Comparison of ENCODE assay signal across 11 cellular contexts in the genomic region with DNA sequence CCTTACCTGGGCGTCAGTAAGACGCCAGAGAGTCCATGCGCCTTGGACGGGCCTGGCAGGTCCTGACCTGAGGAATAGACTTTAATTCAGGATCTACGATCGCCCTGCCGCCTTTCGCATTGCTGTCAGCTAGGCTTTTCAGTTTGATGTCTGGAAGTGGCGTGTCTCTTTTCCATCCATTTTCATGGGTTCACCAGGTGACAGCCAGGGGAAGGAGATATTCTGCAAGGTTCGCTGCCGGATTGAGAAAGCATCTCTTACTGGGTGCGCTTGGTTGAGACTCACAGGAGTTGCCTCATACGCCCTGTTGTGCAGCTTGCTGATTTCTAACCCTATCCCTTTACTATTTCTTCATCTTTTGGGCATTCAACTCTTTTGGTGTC. TPM values are rescaled to one million over a fixed set of nuclear protein-coding genes. Genes with fewer than 3 reads are reported as not detected.
DNase-seq lines count a peak whose midpoint lies in the region; ATAC-seq and TF ChIP-seq lines count a peak whose summit lies in the region.
"Had no signal": no experiment of that assay in that cellular context is flagged by ENCODE, and none has a peak within 500 bp of the region (broad histone marks: within the 10 kb centered on the region; RNA-seq: fewer than 3 reads in every experiment).

No MANE protein-coding gene starts in this region.

- H3K9me3 ChIP-seq in breast epithelium (no peaks in the 10 kb centered on the region), lower lobe of right lung (no peaks in the 10 kb centered on the region), tibial nerve (no peaks in the 10 kb centered on the region)

- TF ChIP-seq EP300 in tibial nerve (IDR thresholded peaks at IDR 0.05): no peak

- TF ChIP-seq CTCF in breast epithelium (IDR thresholded peaks at IDR 0.05) (no peak), lower lobe of right lung (IDR thresholded peaks at IDR 0.05) (no peak), tibial nerve (IDR thresholded peaks at IDR 0.05) (no peak)

- WGBS in tibial nerve, 2 donors: 27 to 35% methylated on average over 11 to 12 of the region's 13 CpGs

- H3K27ac ChIP-seq in breast epithelium (no peak overlapping the region), lower lobe of right lung (no peak overlapping the region), tibial nerve (peak overlapping the region in 3 of 4 donors; percentile 11 to 73 (median 44))

- intact Hi-C loops in breast epithelium (cut with DNase I; ENCODE audit: low total_unique reads): no loop called here
- intact Hi-C loops in lower lobe of right lung (cut with DNase I): no loop called here

- peak in 1 of 2 donors; percentile 37 for ATAC-seq in lower lobe of right lung
- no peak for ATAC-seq in HG03460 (IDR thresholded peaks at IDR 0.05; ENCODE audit: unreplicated experiment)
- ATAC-seq in GM18520 (IDR thresholded peaks at IDR 0.05; ENCODE audit: unreplicated experiment): no peak
- ATAC-seq: natural killer cell had no signal

- H3K4me1 ChIP-seq in breast epithelium: no peaks in the 10 kb centered on the region
- peaks cover 7% of the 10 kb centered on the region for H3K4me1 ChIP-seq in lower lobe of right lung
- H3K4me1 ChIP-seq in tibial nerve: peaks cover 0 to 10% (median 0%) of the 10 kb centered on the region in 4 donors

- DNase-seq in DMS 273 (lab: John Stamatoyannopoulos, UW; ENCODE audit: unreplicated experiment) (peak; percentile 62), DMS 273 treated with DMSO at 0.1 percent for 48 hours (lab: John Stamatoyannopoulos, UW) (no peak), breast epithelium (ENCODE audit: low spot score in 2 of 2) (no peak), lower lobe of right lung (no peak), tibial nerve (ENCODE audit: low spot score in 2 of 2) (no peak), kidney tubule cell (ENCODE audit: low spot score) (no peak)
- DNase-seq: effector memory CD8-positive, alpha-beta T cell; natural killer cell had no signal

- TF ChIP-seq POLR2A in breast epithelium (IDR thresholded peaks at IDR 0.05) (no peak), tibial nerve (IDR thresholded peaks at IDR 0.05) (no peak)

- H3K4me3 ChIP-seq in breast epithelium (peak overlapping the region; percentile 37 to 66 (median 49)), lower lobe of right lung (peak overlapping the region; percentile 48), tibial nerve (peak overlapping the region; percentile 37 to 61 (median 54))

- H3K27me3 ChIP-seq in breast epithelium (peaks cover 0 to 20% of the 10 kb centered on the region in 2 donors), lower lobe of right lung (ENCODE audit: low read depth) (peaks cover 5% of the 10 kb centered on the region), tibial nerve (no peaks in the 10 kb centered on the region)

- H3K36me3 ChIP-seq in breast epithelium (no peaks in the 10 kb centered on the region), lower lobe of right lung (no peaks in the 10 kb centered on the region), tibial nerve (no peaks in the 10 kb centered on the region)

RNA-seq across cellular contexts. Expression of a gene that starts 7.4 kb away (rescaled TPM):
- total RNA-seq in breast epithelium (1 to 10 TPM; 1.0 to 3.9 (median 3.7) TPM), lower lobe of right lung (1.4 TPM), tibial nerve (10 to 100 TPM in 1 of 4 donors, 1 to 10 TPM in 3; 6.1 to 20.1 (median 7.9) TPM)
- total RNA-seq: A172, natural killer cell had no signal

Comparison
In these comparisons a context has a peak if more than half of its experiments do, and no peak if none do; other contexts are left out.
1. H3K27ac ChIP-seq: peak in tibial nerve (3 of 4); none in breast epithelium (0 of 2) and lower lobe of right lung (single experiment).
2. Peak in every context shown above with its lines, with median percentiles within 50 percentile points of each other: H3K4me3 ChIP-seq.